Comparison of ENCODE assay signal across 1 cellular context in the genomic region with DNA sequence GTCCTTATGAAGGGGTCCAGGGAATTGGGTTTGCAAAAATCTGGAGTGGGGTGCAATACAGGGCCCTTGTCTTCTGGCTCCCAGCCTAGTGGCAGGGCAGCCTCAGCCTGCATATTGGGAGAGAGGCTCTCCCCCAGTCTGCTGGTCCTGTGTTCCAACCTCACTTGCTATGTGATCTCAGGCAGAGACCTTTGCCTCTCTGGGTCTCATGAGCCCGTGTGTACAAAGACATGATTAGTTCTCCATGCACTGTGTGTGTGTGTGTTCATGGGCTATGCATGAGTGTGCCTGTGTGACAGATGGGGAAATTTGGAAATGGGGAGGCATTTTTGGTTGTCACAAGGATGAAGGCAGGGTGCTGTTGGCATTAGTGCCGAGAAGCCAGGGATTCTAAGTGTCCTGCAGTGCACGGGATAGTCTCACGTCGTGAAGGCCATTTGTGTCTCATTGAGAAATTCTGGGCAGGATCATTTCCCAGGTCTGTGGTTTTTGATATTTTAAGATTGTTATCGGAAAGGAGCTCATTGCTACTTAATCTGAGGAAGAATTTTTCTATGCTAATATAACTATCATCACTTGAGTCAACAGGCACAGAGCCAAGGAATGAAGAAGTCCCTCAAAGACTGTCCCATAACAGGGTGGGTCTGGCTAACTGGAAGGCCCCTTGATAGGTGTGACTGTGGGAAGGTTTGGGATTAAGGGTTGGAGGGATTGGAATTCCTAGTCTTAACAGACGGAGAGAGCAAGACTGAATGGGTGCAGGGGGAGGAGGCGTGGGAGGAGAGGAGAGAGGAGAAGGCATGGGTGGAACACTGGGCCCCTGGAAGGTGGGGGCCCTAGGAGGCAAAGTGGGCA.
TF ChIP-seq lines count a peak whose summit lies in the region.

No MANE protein-coding gene starts in this region.

TF ChIP-seq in SK-N-SH, 30 proteins besides CTCF, POLR2A, EP300 and RAD21 (continued from another document):
- TF ChIP-seq POLR2AphosphoS5 (IDR thresholded peaks at IDR 0.05; ENCODE audit: low read depth, low read length), result peak; percentile 69; the same call in 1 of the 2 replicates
- TF ChIP-seq, protein P1, sequence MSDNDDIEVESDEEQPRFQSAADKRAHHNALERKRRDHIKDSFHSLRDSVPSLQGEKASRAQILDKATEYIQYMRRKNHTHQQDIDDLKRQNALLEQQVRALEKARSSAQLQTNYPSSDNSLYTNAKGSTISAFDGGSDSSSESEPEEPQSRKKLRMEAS (IDR thresholded peaks at IDR 0.05; ENCODE audit: low read depth), result no peak; the same call in 1 of the 2 replicates
